Comparison of ENCODE assay signal across 9 cellular contexts in genomic region chr11:26134481-26135355, GRCh38.
A peak's percentile ranks its signal among the peaks of the same experiment; 100 is the strongest.
DNase-seq lines count a peak whose midpoint lies in the region; ATAC-seq and TF ChIP-seq lines count a peak whose summit lies in the region.
"Had no signal": no experiment of that assay in that cellular context is flagged by ENCODE, and none has a peak within 500 bp of the region (broad histone marks: within the 10 kb centered on the region; RNA-seq: fewer than 3 reads in every experiment).

No MANE protein-coding gene starts in this region.

- no peaks in the 10 kb centered on the region for H3K27me3 ChIP-seq in psoas muscle (ENCODE audit: insufficient read depth in 3 of 3, low read length in 2 of 3)
- H3K27me3 ChIP-seq: BLaER1 had no signal

- H3K27ac ChIP-seq in psoas muscle, result no peak overlapping the region
- H3K27ac ChIP-seq: BLaER1 had no signal

- H3K36me3 ChIP-seq in psoas muscle (ENCODE audit: insufficient read depth in 1 of 2, low read depth in 1 of 2), result no peaks in the 10 kb centered on the region
- H3K36me3 ChIP-seq: BLaER1 had no signal

- CTCF ChIA-PET in activated CD8-positive, alpha-beta T cell treated with anti-CD3 and anti-CD28 coated beads for 36 hours (lab: Charles Lee), result no interaction called here

- H3K9me3 ChIP-seq in psoas muscle, result no peaks in the 10 kb centered on the region
- H3K9me3 ChIP-seq: BLaER1 had no signal

- H3K4me3 Mint-ChIP-seq in chondrocyte (ENCODE audit: unreplicated experiment), result no peak overlapping the region
- H3K4me3 Mint-ChIP-seq in activated CD8-positive, alpha-beta T cell treated with anti-CD3 and anti-CD28 coated beads for 36 hours, result no peak overlapping the region

- H3K4me1 Mint-ChIP-seq in chondrocyte (ENCODE audit: low read depth), result no peaks in the 10 kb centered on the region
- H3K4me1 Mint-ChIP-seq in activated CD8-positive, alpha-beta T cell treated with anti-CD3 and anti-CD28 coated beads for 36 hours (ENCODE audit: low read depth), result no peaks in the 10 kb centered on the region

- 59 to 62% (median 61%) methylated on average over 6 of the region's 6 CpGs for WGBS in psoas muscle, 3 donors

- no peaks in the 10 kb centered on the region for H3K36me3 Mint-ChIP-seq in chondrocyte (ENCODE audit: low read depth)
- no peaks in the 10 kb centered on the region for H3K36me3 Mint-ChIP-seq in activated CD8-positive, alpha-beta T cell treated with anti-CD3 and anti-CD28 coated beads for 36 hours (ENCODE audit: low read depth)

- peak; percentile 55 for ATAC-seq in HG03432 (IDR thresholded peaks at IDR 0.05; ENCODE audit: unreplicated experiment)
- no peak for ATAC-seq in psoas muscle
- ATAC-seq in activated CD8-positive, alpha-beta T cell treated with anti-CD3 and anti-CD28 coated beads for 36 hours, result no peak

- no peak overlapping the region for H3K4me3 ChIP-seq in psoas muscle
- H3K4me3 ChIP-seq: BLaER1 had no signal

- no peaks in the 10 kb centered on the region for H3K4me1 ChIP-seq in psoas muscle
- H3K4me1 ChIP-seq: BLaER1 had no signal

- no peak overlapping the region for H3K27ac Mint-ChIP-seq in chondrocyte (ENCODE audit: unreplicated experiment)
- no peak overlapping the region for H3K27ac Mint-ChIP-seq in activated CD8-positive, alpha-beta T cell treated with anti-CD3 and anti-CD28 coated beads for 36 hours

- peaks cover 2% of the 10 kb centered on the region for H3K27me3 Mint-ChIP-seq in chondrocyte (ENCODE audit: low read depth)
- H3K27me3 Mint-ChIP-seq in activated CD8-positive, alpha-beta T cell treated with anti-CD3 and anti-CD28 coated beads for 36 hours, result no peaks in the 10 kb centered on the region

- no peaks in the 10 kb centered on the region for H3K9me3 Mint-ChIP-seq in chondrocyte (ENCODE audit: low read depth)
- peaks cover 1% of the 10 kb centered on the region for H3K9me3 Mint-ChIP-seq in activated CD8-positive, alpha-beta T cell treated with anti-CD3 and anti-CD28 coated beads for 36 hours

- DNase-seq in NCI-H1105 treated with DMSO at 0.1 percent for 48 hours (lab: John Stamatoyannopoulos, UW) (peak; percentile 24), NCI-H1105 (lab: John Stamatoyannopoulos, UW) (no peak), chondrocyte (ENCODE audit: low spot score) (no peak), psoas muscle (no peak), T-helper 9 cell (no peak), SKM-1 (lab: John Stamatoyannopoulos, UW; ENCODE audit: unreplicated experiment) (no peak)
- no peak for DNase-seq in activated CD8-positive, alpha-beta T cell treated with anti-CD3 and anti-CD28 coated beads for 36 hours

- peak; percentile 60 for TF ChIP-seq CTCF in chondrocyte (IDR thresholded peaks at IDR 0.05)
- TF ChIP-seq CTCF in psoas muscle (IDR thresholded peaks at IDR 0.05), result peak; percentile 18
- no peak for TF ChIP-seq CTCF in activated CD8-positive, alpha-beta T cell treated with anti-CD3 and anti-CD28 coated beads for 36 hours (IDR thresholded peaks at IDR 0.05)

- POLR2A ChIA-PET in activated CD8-positive, alpha-beta T cell treated with anti-CD3 and anti-CD28 coated beads for 36 hours (lab: Charles Lee), result no interaction called here

- intact Hi-C loops in psoas muscle (cut with DNase I), result loop anchor here in 1 of 2 donors (10.0 kb wide), 1 partner anchor 150 kb away; no protein-coding TSS in a partner anchor
- intact Hi-C loops in activated CD8-positive, alpha-beta T cell treated with anti-CD3 and anti-CD28 coated beads for 36 hours (cut with micrococcal nuclease), result no loop called here
